ENCODE assay signal across 8 cellular contexts in genomic region chr12:121038861-121039654, GRCh38. TPM values are rescaled to one million over a fixed set of nuclear protein-coding genes. Genes with fewer than 3 reads are reported as not detected.
DNase-seq lines count a peak whose midpoint lies in the region; ATAC-seq lines count a peak whose summit lies in the region.

Gene OASL, minus strand, starts transcription at chr12:121039246. Its CDS starts 275 bp downstream, at chr12:121038971.

- H3K27ac Mint-ChIP-seq in natural killer cell treated with Interleukin-12 subunit alpha and Interleukin-12 subunit beta and Interleukin-15 and Interleukin-18, amount 100 ng/mL, for 72 hours = peak within 1 kb of the TSS; percentile 81 to 86

- peak within 1 kb of the TSS; percentile 85 for H3K4me3 Mint-ChIP-seq in natural killer cell treated with Interleukin-12 subunit alpha and Interleukin-12 subunit beta and Interleukin-15 and Interleukin-18, amount 100 ng/mL, for 72 hours

- DNase-seq in AG08395 (ENCODE audit: low spot score) = peak; percentile 62
- peak; percentile 38 for DNase-seq in GM19240 (ENCODE audit: insufficient read length, low spot score)
- peak; percentile 83 for DNase-seq in activated CD4-positive, alpha-beta T cell treated with anti-CD3 and anti-CD28 coated beads for 1 hour
- peak; percentile 57 for DNase-seq in effector CD4-positive, alpha-beta T cell
- no peak for DNase-seq in natural killer cell treated with Interleukin-12 subunit alpha and Interleukin-12 subunit beta and Interleukin-15 and Interleukin-18, amount 100 ng/mL, for 72 hours (ENCODE audit: low spot score)
- DNase-seq in A172 (ENCODE audit: low spot score) = no peak

- ATAC-seq in HG03442 (IDR thresholded peaks at IDR 0.05; ENCODE audit: unreplicated experiment) (peak; percentile 58), GM21360 (IDR thresholded peaks at IDR 0.05; ENCODE audit: unreplicated experiment) (no peak)
- ATAC-seq in natural killer cell treated with Interleukin-12 subunit alpha and Interleukin-12 subunit beta and Interleukin-15 and Interleukin-18, amount 100 ng/mL, for 72 hours = peak; percentile 55 to 71

- peaks cover 42 to 43% of the 10 kb centered on the region in 2 donors for H3K4me1 Mint-ChIP-seq in natural killer cell treated with Interleukin-12 subunit alpha and Interleukin-12 subunit beta and Interleukin-15 and Interleukin-18, amount 100 ng/mL, for 72 hours (ENCODE audit: low read depth in 2 of 2)

- H3K27me3 Mint-ChIP-seq in natural killer cell treated with Interleukin-12 subunit alpha and Interleukin-12 subunit beta and Interleukin-15 and Interleukin-18, amount 100 ng/mL, for 72 hours = peaks cover 0 to 13% of the 10 kb centered on the region in 2 donors

- H3K9me3 Mint-ChIP-seq in natural killer cell treated with Interleukin-12 subunit alpha and Interleukin-12 subunit beta and Interleukin-15 and Interleukin-18, amount 100 ng/mL, for 72 hours = no peaks in the 10 kb centered on the region

- H3K36me3 Mint-ChIP-seq in natural killer cell treated with Interleukin-12 subunit alpha and Interleukin-12 subunit beta and Interleukin-15 and Interleukin-18, amount 100 ng/mL, for 72 hours = no peaks in the 10 kb centered on the region

RNA-seq across cellular contexts. Expression of gene OASL, which starts in this region (rescaled TPM):
- 10 to 100 TPM; 10.1 to 10.8 TPM for total RNA-seq in natural killer cell treated with Interleukin-12 subunit alpha and Interleukin-12 subunit beta and Interleukin-15 and Interleukin-18, amount 100 ng/mL, for 72 hours
- 1.3 and 2.3 TPM in 2 replicates for total RNA-seq in A172 (2014; rRNA removed; shearing (Covaris generic))

Comparison
In these comparisons a context has a peak if more than half of its experiments do, and no peak if none do; other contexts are left out.
1. DNase-seq: peak in AG08395 (single experiment), GM19240 (single experiment), activated CD4-positive, alpha-beta T cell treated with anti-CD3 and anti-CD28 coated beads for 1 hour (single experiment) and effector CD4-positive, alpha-beta T cell (single experiment); none in natural killer cell treated with Interleukin-12 subunit alpha and Interleukin-12 subunit beta and Interleukin-15 and Interleukin-18, amount 100 ng/mL, for 72 hours (single experiment) and A172 (single experiment).